Comparison of ENCODE assay signal across 1 cellular context in the genomic region with DNA sequence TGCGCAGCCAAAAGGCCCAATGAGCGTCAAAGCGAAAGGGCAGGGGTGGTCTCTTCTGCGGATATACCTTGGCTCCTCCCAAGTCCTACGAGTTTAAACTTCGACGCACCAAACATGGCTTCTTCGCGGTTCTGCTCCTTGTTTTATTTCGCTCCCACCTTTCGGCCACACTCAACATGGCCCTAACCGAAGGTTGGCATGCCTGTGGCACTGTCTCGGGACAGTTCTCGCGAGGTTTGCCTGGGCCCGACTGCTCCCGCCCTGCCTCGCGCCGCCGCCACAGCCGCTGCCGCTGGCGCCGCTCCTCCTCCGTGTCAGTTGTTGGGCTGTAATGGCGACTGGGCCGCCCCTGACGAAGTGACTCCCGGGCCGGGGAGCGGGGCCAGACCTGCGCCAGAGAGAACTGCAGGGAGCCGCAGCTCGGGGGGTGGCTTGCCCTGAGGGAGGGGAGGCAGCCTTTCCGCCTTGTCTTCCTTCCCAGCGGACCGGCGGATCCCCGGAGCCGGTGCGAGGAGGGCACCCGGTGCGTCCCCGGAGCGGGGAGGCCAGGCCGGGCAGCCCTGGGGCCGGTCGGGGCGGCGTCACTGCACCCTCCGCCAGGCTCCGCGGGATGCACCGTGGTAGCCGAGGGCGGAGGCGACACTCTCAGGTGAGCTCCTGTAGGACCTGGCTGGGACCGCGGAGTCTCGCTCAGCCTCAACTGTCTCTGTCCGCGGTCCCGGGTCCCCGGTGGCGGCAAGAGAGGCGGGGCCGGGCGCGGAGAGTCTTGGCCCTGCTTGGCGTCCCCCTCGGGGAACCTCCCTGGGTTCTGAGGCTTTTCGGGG.
TF ChIP-seq lines count a peak whose summit lies in the region.

A gene with protein sequence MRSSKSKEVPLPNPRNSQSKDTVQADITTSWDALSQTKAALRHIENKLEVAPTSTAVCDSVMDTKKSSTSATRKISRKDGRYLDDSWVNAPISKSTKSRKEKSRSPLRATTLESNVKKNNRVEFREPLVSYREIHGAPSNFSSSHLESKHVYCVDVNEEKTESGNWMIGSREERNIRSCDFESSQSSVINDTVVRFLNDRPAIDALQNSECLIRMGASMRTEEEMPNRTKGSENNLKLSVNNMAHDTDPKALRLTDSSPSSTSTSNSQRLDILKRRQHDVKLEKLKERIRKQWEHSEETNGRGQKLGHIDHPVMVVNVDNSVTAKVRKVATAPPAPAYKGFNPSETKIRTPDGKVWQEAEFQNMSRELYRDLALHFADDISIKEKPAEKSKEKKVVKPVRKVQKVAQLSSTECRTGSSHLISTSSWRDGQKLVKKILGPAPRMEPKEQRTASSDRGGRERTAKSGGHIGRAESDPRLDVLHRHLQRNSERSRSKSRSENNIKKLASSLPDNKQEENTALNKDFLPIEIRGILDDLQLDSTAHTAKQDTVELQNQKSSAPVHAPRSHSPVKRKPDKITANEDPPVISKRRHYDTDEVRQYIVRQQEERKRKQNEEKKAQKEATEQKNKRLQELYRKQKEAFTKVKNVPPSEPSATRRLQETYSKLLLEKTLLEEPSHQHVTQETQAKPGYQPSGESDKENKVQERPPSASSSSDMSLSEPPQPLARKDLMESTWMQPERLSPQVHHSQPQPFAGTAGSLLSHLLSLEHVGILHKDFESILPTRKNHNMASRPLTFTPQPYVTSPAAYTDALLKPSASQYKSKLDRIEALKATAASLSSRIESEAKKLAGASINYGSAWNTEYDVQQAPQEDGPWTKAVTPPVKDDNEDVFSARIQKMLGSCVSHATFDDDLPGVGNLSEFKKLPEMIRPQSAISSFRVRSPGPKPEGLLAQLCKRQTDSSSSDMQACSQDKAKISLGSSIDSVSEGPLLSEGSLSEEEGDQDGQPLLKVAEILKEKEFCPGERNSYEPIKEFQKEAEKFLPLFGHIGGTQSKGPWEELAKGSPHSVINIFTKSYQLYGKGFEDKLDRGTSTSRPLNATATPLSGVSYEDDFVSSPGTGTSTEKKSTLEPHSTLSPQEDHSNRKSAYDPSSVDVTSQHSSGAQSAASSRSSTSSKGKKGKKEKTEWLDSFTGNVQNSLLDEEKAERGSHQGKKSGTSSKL (N-terminal part only) (plus strand): TSS at position 317 of the 824 bp plus-strand sequence. CDS start 31,372 bp downstream, outside the sequence.

TF ChIP-seq in SK-N-SH, 30 proteins besides CTCF, POLR2A, EP300 and RAD21 (continued from another document):
- peak; percentile 96 for TF ChIP-seq TAF1 (IDR thresholded peaks at IDR 0.05; ENCODE audit: borderline replicate concordance, low read depth, low read length)
- 0 out of 2 replicates have a peak, but pooled peaks have one; percentile 31 for TF ChIP-seq NRF1 (IDR thresholded peaks at IDR 0.05; ENCODE audit: low read depth, low read length)
- TF ChIP-seq SIN3A (IDR thresholded peaks at IDR 0.05; ENCODE audit: borderline replicate concordance, low read depth, low read length), result peak; percentile 89; the same call in 1 of the 2 replicates
- no peak for TF ChIP-seq TCF12 (IDR thresholded peaks at IDR 0.05)
- TF ChIP-seq, protein P1, sequence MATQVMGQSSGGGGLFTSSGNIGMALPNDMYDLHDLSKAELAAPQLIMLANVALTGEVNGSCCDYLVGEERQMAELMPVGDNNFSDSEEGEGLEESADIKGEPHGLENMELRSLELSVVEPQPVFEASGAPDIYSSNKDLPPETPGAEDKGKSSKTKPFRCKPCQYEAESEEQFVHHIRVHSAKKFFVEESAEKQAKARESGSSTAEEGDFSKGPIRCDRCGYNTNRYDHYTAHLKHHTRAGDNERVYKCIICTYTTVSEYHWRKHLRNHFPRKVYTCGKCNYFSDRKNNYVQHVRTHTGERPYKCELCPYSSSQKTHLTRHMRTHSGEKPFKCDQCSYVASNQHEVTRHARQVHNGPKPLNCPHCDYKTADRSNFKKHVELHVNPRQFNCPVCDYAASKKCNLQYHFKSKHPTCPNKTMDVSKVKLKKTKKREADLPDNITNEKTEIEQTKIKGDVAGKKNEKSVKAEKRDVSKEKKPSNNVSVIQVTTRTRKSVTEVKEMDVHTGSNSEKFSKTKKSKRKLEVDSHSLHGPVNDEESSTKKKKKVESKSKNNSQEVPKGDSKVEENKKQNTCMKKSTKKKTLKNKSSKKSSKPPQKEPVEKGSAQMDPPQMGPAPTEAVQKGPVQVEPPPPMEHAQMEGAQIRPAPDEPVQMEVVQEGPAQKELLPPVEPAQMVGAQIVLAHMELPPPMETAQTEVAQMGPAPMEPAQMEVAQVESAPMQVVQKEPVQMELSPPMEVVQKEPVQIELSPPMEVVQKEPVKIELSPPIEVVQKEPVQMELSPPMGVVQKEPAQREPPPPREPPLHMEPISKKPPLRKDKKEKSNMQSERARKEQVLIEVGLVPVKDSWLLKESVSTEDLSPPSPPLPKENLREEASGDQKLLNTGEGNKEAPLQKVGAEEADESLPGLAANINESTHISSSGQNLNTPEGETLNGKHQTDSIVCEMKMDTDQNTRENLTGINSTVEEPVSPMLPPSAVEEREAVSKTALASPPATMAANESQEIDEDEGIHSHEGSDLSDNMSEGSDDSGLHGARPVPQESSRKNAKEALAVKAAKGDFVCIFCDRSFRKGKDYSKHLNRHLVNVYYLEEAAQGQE (IDR thresholded peaks at IDR 0.05; ENCODE audit: low read depth, low read length), result peak; percentile 44; the same call in 1 of the 2 replicates
- TF ChIP-seq, protein P2, sequence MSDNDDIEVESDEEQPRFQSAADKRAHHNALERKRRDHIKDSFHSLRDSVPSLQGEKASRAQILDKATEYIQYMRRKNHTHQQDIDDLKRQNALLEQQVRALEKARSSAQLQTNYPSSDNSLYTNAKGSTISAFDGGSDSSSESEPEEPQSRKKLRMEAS (IDR thresholded peaks at IDR 0.05; ENCODE audit: low read depth), result peak; percentile 76
- TF ChIP-seq CHD2 (IDR thresholded peaks at IDR 0.05; ENCODE audit: low read length, partially characterized antibody), result peak; percentile 100
TF ChIP-seq in SK-N-SH: peak in this region for 11.
